1 cellular context compared by ENCODE assay signal in the genomic region with DNA sequence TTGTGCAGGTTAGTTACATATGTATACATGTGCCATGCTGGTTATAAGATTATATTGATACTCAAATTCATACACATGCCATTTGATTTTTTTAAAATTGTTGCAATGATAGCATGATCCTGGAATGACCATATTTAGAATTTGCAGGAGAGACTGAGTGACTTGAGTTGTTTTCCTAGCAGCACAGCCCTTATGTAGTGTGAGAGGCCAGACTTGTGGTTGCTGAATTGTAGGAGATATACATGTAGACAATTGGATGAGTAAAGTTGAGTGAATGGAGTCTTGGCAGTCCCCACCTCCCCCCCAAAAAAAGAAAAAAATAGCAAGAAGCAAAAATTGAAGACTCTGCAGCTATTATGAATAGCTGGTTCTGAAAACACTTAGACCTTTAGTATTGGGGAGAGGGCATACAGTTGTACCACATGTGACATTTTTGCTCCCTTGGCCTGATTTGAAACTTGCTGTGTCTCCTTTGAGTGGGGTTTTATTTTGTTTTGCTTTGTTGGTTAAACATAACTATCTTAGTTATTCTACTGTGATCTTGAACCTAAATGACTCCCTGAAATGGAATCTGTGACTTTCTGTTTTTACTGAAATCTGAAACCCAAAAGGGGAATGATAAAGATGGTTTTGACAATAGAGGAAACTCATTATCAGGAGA.
TF ChIP-seq lines count a peak whose summit lies in the region.

No MANE protein-coding gene starts in this region.

TF ChIP-seq in WTC11, 78 proteins besides CTCF, POLR2A, EP300 and RAD21 (continued from another document):
- TF ChIP-seq, protein P1, sequence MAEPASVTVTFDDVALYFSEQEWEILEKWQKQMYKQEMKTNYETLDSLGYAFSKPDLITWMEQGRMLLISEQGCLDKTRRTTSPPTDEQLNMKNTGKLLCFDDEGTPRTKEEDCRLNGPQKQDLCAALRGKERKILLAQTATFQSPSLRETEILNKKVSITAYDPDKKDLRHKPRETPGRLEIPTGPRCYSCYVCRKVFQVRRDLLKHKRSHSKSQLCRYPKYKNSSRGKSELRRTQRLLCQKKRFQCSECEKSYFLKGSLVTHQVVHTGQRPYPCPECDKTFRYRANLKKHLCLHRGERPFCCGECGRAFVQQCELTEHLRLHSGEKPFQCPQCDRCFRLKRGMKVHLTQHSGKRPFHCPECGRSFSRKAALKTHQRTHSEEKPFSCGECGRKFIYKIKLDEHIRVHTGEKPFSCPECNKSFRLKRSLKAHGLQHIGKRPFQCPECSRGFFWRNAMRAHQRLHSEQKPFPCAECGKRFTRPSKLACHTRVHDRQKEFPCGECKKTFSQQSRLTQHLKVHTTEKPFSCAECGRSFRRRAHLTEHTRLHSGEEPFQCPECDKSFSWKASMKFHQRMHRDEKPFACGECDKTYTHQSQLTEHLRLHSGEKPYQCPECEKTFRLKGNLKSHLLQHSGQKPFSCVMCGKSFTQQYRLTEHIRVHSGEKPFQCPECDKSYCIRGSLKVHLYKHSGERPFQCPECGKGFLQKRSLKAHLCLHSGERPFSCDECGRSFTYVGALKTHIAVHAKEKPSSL (CRISPR knock-in tag; conservative IDR thresholded peaks at IDR 0.05), result no peak
- TF ChIP-seq SMAD4 (CRISPR knock-in tag; IDR thresholded peaks at IDR 0.05) (no peak), ZNF671 (CRISPR knock-in tag; IDR thresholded peaks at IDR 0.05) (no peak)
TF ChIP-seq in WTC11: peak in this region for 0.
